8 cellular contexts compared by ENCODE assay signal in the genomic region with DNA sequence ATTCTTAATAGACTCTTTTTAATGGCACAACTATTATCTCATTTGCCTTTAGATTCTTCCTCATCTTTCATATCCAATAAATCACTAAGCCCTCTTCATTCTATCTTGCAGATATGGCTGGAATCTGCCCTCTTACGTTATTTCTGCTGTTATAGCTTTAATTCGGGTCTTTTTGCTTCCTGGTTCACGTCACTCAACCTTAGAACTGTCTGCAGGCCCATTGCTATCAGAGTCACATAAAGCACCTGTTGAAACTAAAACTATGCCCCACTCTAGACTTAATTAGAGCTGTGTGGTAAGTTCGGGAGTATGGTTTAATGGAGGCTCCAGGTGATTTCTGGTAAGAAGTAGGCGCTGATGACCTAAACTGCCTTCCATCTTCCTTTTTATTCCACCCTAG. TPM values are rescaled to one million over a fixed set of nuclear protein-coding genes. Genes with fewer than 3 reads are reported as not detected.
DNase-seq lines count a peak whose midpoint lies in the region; ATAC-seq and TF ChIP-seq lines count a peak whose summit lies in the region.

No MANE protein-coding gene starts in this region.

- H3K27me3 ChIP-seq in H7 (ENCODE audit: control insufficient read depth, insufficient read depth, low read length), result no peaks in the 10 kb centered on the region
- H3K27me3 ChIP-seq in adipocyte (replicated peaks; ENCODE audit: control insufficient read depth, insufficient read depth, low read length), result no peaks in the 10 kb centered on the region
- H3K27me3 ChIP-seq in uterus, result no peaks in the 10 kb centered on the region

- peak overlapping the region; percentile 95 for H3K9ac ChIP-seq in adipocyte (ENCODE audit: low read length)

- TF ChIP-seq CTCF in uterus (IDR thresholded peaks at IDR 0.05), result no peak

- 50 to 85% methylated on average over 2 to 4 of the region's 5 CpGs for WGBS in mesodermal cell (ENCODE audit: insufficient coverage in 2 of 2), 2 experiments

- H3K36me3 ChIP-seq in H7 (replicated peaks; ENCODE audit: control insufficient read depth, insufficient read depth, low read length) (no peaks in the 10 kb centered on the region; the same call in 1 of the 2 replicates), adipocyte (ENCODE audit: control insufficient read depth, insufficient read depth, low read length, severe bottlenecking) (no peaks in the 10 kb centered on the region), mesodermal cell (ENCODE audit: control insufficient read depth, insufficient read depth, low read length) (no peaks in the 10 kb centered on the region), uterus (no peaks in the 10 kb centered on the region)

- H3K9me3 ChIP-seq in adipocyte (ENCODE audit: control insufficient read depth, low read length) (no peaks in the 10 kb centered on the region), mesodermal cell (ENCODE audit: control insufficient read depth, low read length) (no peaks in the 10 kb centered on the region), uterus (no peaks in the 10 kb centered on the region)

- ATAC-seq in GM18909 (IDR thresholded peaks at IDR 0.05; ENCODE audit: poor library complexity, unreplicated experiment), result no peak

- in situ Hi-C loops in ACHN (cut with HindIII; ENCODE audit: low pct_ligation_motif_present, low pct_unique_long_range_greater_than_20kb, low sequenced_read_pairs), result no loop called here

- no peak for TF ChIP-seq POLR2A in uterus (IDR thresholded peaks at IDR 0.05)

- H3K4me3 ChIP-seq in H7 (ENCODE audit: insufficient read depth, low read depth, low read length) (peak overlapping the region; percentile 91), adipocyte (ENCODE audit: low read length) (peak overlapping the region; percentile 99), mesodermal cell (ENCODE audit: extremely low read depth, insufficient read depth, low read length, poor library complexity, severe bottlenecking) (peak overlapping the region; percentile 82), uterus (peak overlapping the region in 1 of 2 donors; percentile 82)

- DNase-seq in ACHN (peak; percentile 18), H7 (no peak), adipocyte (ENCODE audit: low read depth) (no peak), AML-193 (lab: John Stamatoyannopoulos, UW) (no peak), uterus (no peak)
- DNase-seq in activated CD4-positive, CD25-positive, alpha-beta regulatory T cell treated with anti-CD3 and anti-CD28 coated beads, Interleukin-2, amount 50 U/mL, for 72 hours, result no peak

- intact Hi-C loops in uterus (cut with DNase I; ENCODE audit: low total_unique reads), result no loop called here

- no peak overlapping the region for H3K27ac ChIP-seq in mesodermal cell (ENCODE audit: low read depth, low read length, severe bottlenecking)
- H3K27ac ChIP-seq in uterus, result no peak overlapping the region

- peaks cover 13% of the 10 kb centered on the region for H3K4me1 ChIP-seq in adipocyte (ENCODE audit: control insufficient read depth, insufficient read depth, low read length)
- H3K4me1 ChIP-seq in mesodermal cell (ENCODE audit: control insufficient read depth, insufficient read depth, low read length, poor library complexity, severe bottlenecking), result peaks cover 4% of the 10 kb centered on the region
- H3K4me1 ChIP-seq in uterus, result no peaks in the 10 kb centered on the region

RNA-seq across cellular contexts. Expression of a gene that starts 1.0 kb away (rescaled TPM):
- 21.5 and 30.2 TPM in 2 replicates for total RNA-seq in H7 (2014; rRNA removed; shearing (Covaris generic))
- polyA plus RNA-seq in mesodermal cell (2013, experiment 1 of 2), result 10.1 TPM
- 13.7 TPM for polyA plus RNA-seq in mesodermal cell (2013, experiment 2 of 2)
- total RNA-seq in uterus, result 10 to 100 TPM; 10.9 to 22.0 (median 13.3) TPM

RNA-seq across cellular contexts. Expression of a gene that starts 1.1 kb away (rescaled TPM):
- total RNA-seq in H7 (2014; rRNA removed; shearing (Covaris generic)), result 17.6 and 18.4 TPM in 2 replicates
- polyA plus RNA-seq in mesodermal cell (2013, experiment 1 of 2), result 9.4 TPM
- polyA plus RNA-seq in mesodermal cell (2013, experiment 2 of 2), result 8.7 TPM
- total RNA-seq in uterus, result 1 to 10 TPM in 3 of 4 donors, not detected in 1; 2.0 to 5.9 (median 5.8) TPM
